8 cellular contexts compared by ENCODE assay signal in the genomic region with DNA sequence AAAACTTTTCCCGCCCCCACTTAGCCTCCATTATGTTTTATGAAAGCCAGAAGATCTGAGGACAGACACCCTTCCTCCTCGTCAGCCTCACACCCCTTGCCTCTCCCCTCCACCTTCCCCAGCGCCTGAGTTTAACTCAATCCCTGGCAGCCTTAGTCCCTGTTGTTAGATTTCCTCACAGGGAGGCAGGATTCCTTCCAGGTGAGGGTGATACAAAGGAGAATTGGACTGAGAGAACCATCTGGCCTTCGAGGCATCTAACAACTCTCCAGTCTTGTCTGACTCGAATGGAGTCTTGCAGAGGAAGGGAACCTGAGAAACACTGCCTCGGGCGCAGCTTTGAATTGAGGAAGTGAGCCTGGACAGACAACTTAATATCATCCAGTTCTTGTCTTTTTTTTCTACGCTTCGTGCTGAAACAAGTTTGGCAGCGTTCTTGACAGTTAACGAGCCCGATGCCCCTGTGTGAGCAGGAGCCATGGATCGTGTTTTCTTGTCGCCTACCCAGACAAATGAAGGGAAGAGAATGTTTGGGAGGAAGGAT. TPM values are rescaled to one million over a fixed set of nuclear protein-coding genes. Genes with fewer than 3 reads are reported as not detected.
A peak's percentile ranks its signal among the peaks of the same experiment; 100 is the strongest.
DNase-seq lines count a peak whose midpoint lies in the region; ATAC-seq and TF ChIP-seq lines count a peak whose summit lies in the region.

No MANE protein-coding gene starts in this region.

- no peak for ATAC-seq in GM19397 (IDR thresholded peaks at IDR 0.05; ENCODE audit: unreplicated experiment)
- no peak for ATAC-seq in HG02763 (IDR thresholded peaks at IDR 0.05; ENCODE audit: unreplicated experiment)

- intact Hi-C loops in cardiac septum (cut with DNase I) (loop anchor here (5.0 kb wide), 1 partner anchor 80 kb away; a partner anchor contains a TSS), breast epithelium (cut with DNase I; ENCODE audit: low total_unique reads) (loop anchor here (10.0 kb wide), 1 partner anchor 103 kb away; no protein-coding TSS in a partner anchor)

- H3K27ac ChIP-seq in cardiac muscle cell (peak overlapping the region; percentile 80), breast epithelium (peak overlapping the region; percentile 97 to 98)

- no peak overlapping the region for H3K4me3 ChIP-seq in cardiac muscle cell
- H3K4me3 ChIP-seq in breast epithelium, result peak overlapping the region; percentile 76 to 90 (median 88)

- DNase-seq in cardiac muscle cell (ENCODE audit: low read depth in 1 of 2, low spot score in 1 of 2) (no peak), cardiac septum (ENCODE audit: low spot score) (no peak), NCI-H69 (lab: John Stamatoyannopoulos, UW) (peak; percentile 87), breast epithelium (ENCODE audit: low spot score in 2 of 2) (peak; percentile 79 to 84), midbrain (lab: John Stamatoyannopoulos, UW) (peak; percentile 53)
- no peak for DNase-seq in stimulated activated CD4-positive, alpha-beta T cell treated with anti-CD3 and anti-CD28 coated beads, Interleukin-4, amount 100 ng/mL, for 4 hours

- H3K4me1 ChIP-seq in cardiac muscle cell (ENCODE audit: low read depth), result peaks cover 5% of the 10 kb centered on the region
- peaks cover 0 to 10% of the 10 kb centered on the region in 2 donors for H3K4me1 ChIP-seq in breast epithelium

- TF ChIP-seq CTCF in cardiac muscle cell (IDR thresholded peaks at IDR 0.05; ENCODE audit: low read depth, low read length) (no peak), breast epithelium (IDR thresholded peaks at IDR 0.05) (no peak)

- H3K27me3 ChIP-seq in cardiac muscle cell (no peaks in the 10 kb centered on the region), breast epithelium (no peaks in the 10 kb centered on the region)

- H3K9me3 ChIP-seq in cardiac muscle cell (ENCODE audit: low read depth), result no peaks in the 10 kb centered on the region
- H3K9me3 ChIP-seq in breast epithelium, result no peaks in the 10 kb centered on the region

- TF ChIP-seq POLR2A in breast epithelium (IDR thresholded peaks at IDR 0.05), result peak; percentile 16

- peaks cover 4% of the 10 kb centered on the region for H3K36me3 ChIP-seq in cardiac muscle cell
- peaks cover 11% of the 10 kb centered on the region for H3K36me3 ChIP-seq in breast epithelium

RNA-seq across cellular contexts. Expression of a gene that starts 1.3 kb away (rescaled TPM):
- total RNA-seq in cardiac muscle cell, result 73.1 and 79.1 TPM in 2 replicates
- 19.4 and 31.0 TPM in 2 replicates for polyA plus RNA-seq in cardiac muscle cell
- 49.8 TPM for total RNA-seq in cardiac septum
- total RNA-seq in breast epithelium, result 10 to 100 TPM; 23.3 to 33.2 (median 29.8) TPM

RNA-seq across cellular contexts. Expression of a gene that starts 7.0 kb away (rescaled TPM):
- total RNA-seq in cardiac muscle cell (16.2 and 17.7 TPM in 2 replicates), cardiac septum (13.7 TPM), breast epithelium (10 to 100 TPM; 10.7 to 14.7 (median 13.2) TPM)
- 12.7 and 17.5 TPM in 2 replicates for polyA plus RNA-seq in cardiac muscle cell

RNA-seq across cellular contexts. Expression of a gene that starts 30.5 kb away (rescaled TPM):
- total RNA-seq in cardiac muscle cell (25.3 and 34.7 TPM in 2 replicates), cardiac septum (11.4 TPM), breast epithelium (1 to 10 TPM; 4.0 to 8.2 (median 7.5) TPM)
- 12.0 and 17.9 TPM in 2 replicates for polyA plus RNA-seq in cardiac muscle cell

RNA-seq across cellular contexts. Expression of a gene that starts 43.8 kb away (rescaled TPM):
- total RNA-seq in cardiac muscle cell (18.3 and 22.0 TPM in 2 replicates), cardiac septum (12.1 TPM), breast epithelium (10 to 100 TPM; 17.4 to 18.4 (median 18.4) TPM)
- 12.4 and 25.0 TPM in 2 replicates for polyA plus RNA-seq in cardiac muscle cell

RNA-seq across cellular contexts. Expression of a gene that starts 55.2 kb away (rescaled TPM):
- total RNA-seq in cardiac muscle cell, result not detected in 2 replicates
- 0.46 TPM in 1 of 2 replicates, not detected in the other for polyA plus RNA-seq in cardiac muscle cell
- 2.9 TPM for total RNA-seq in cardiac septum
- total RNA-seq in breast epithelium, result 1 to 10 TPM; 2.3 to 5.7 (median 2.4) TPM

Comparison
In these comparisons a context has a peak if more than half of its experiments do, and no peak if none do; other contexts are left out.
1. DNase-seq: peak in NCI-H69 (single experiment), breast epithelium (2 of 2) and midbrain (single experiment); none in cardiac muscle cell (0 of 2), cardiac septum (single experiment) and stimulated activated CD4-positive, alpha-beta T cell treated with anti-CD3 and anti-CD28 coated beads, Interleukin-4, amount 100 ng/mL, for 4 hours (0 of 2).